In genomic region chr4:174217273-174218126, GRCh38 we compare ENCODE assay signal across 1 cellular context.
TF ChIP-seq lines count a peak whose summit lies in the region.

No MANE protein-coding gene starts in this region.

TF ChIP-seq in SK-N-SH, 30 proteins besides CTCF, POLR2A, EP300 and RAD21 (continued from another document):
- peak; percentile 59 for TF ChIP-seq PBX3 (IDR thresholded peaks at IDR 0.05)
- TF ChIP-seq TEAD4 (IDR thresholded peaks at IDR 0.05; ENCODE audit: borderline replicate concordance, insufficient read depth): peak; percentile 76
- peak; percentile 6 for TF ChIP-seq TAF1 (IDR thresholded peaks at IDR 0.05; ENCODE audit: borderline replicate concordance, low read depth, low read length)
- TF ChIP-seq FOXJ3 (CRISPR knock-in tag; IDR thresholded peaks at IDR 0.05): 0 out of 2 replicates have a peak, but pooled peaks have one; percentile 52
- TF ChIP-seq YY1 (IDR thresholded peaks at IDR 0.05; ENCODE audit: low read depth): no peak; the same call in 1 of the 2 replicates
- peak; percentile 30; the same call in 1 of the 2 replicates for TF ChIP-seq JUND (IDR thresholded peaks at IDR 0.05)
- TF ChIP-seq MXI1 (IDR thresholded peaks at IDR 0.05; ENCODE audit: low read depth, low read length): peak; percentile 38; the same call in 1 of the 2 replicates
- TF ChIP-seq GATA2 (CRISPR knock-in tag; IDR thresholded peaks at IDR 0.05): peak; percentile 67; the same call in 1 of the 2 replicates
- peak; percentile 79 for TF ChIP-seq CHD2 (IDR thresholded peaks at IDR 0.05; ENCODE audit: low read length, partially characterized antibody)
- TF ChIP-seq FOSL2 (IDR thresholded peaks at IDR 0.05; ENCODE audit: borderline replicate concordance, low read depth): no peak
- peak; percentile 85 for TF ChIP-seq TCF12 (IDR thresholded peaks at IDR 0.05)
